Comparison of ENCODE assay signal across 8 cellular contexts in genomic region chr9:125407432-125407973, GRCh38.
DNase-seq lines count a peak whose midpoint lies in the region; ATAC-seq and TF ChIP-seq lines count a peak whose summit lies in the region.

No MANE protein-coding gene starts in this region.

- H3K27me3 Mint-ChIP-seq in endodermal cell (ENCODE audit: insufficient read depth) = peaks cover 22% of the 10 kb centered on the region
- no peaks in the 10 kb centered on the region for H3K27me3 Mint-ChIP-seq in osteocyte (ENCODE audit: unreplicated experiment)

- H3K9me2 ChIP-seq in Karpas-422 (replicated peaks; ENCODE audit: insufficient read depth, low read length) = no peaks in the 10 kb centered on the region

- POLR2A ChIA-PET in GM10248 (lab: Yijun Ruan, JAX) = interaction anchor here (1.1 kb wide), 1 partner anchor 166 kb away, joined by 3 read pairs; the partner anchor contains the start of gene HSPA5

- H3K4me3 ChIP-seq in Karpas-422 (ENCODE audit: low read length) (peak overlapping the region; percentile 45; the same call in 1 of the 2 replicates), endodermal cell (ENCODE audit: low read length) (peak overlapping the region; percentile 60)

- H3K27me3 ChIP-seq in Karpas-422 (ENCODE audit: low read length) (no peaks in the 10 kb centered on the region), endodermal cell (ENCODE audit: control insufficient read depth, insufficient read depth, low read length, poor library complexity, severe bottlenecking) (no peaks in the 10 kb centered on the region)

- CTCF ChIA-PET in GM10248 (lab: Yijun Ruan, JAX) = interaction anchor here (0.6 to 4.7 kb wide), 55 partner anchors 9 to 1151 kb away, joined by 3 to 45 read pairs (median 4); partner anchors contain the start of gene GAPVD1

- H3K36me3 Mint-ChIP-seq in endodermal cell (ENCODE audit: low read depth) = no peaks in the 10 kb centered on the region
- peaks cover 2% of the 10 kb centered on the region for H3K36me3 Mint-ChIP-seq in osteocyte (ENCODE audit: unreplicated experiment)

- no peak for ATAC-seq in HG03520 (IDR thresholded peaks at IDR 0.05; ENCODE audit: unreplicated experiment)

- TF ChIP-seq CTCF in GM10248 (IDR thresholded peaks at IDR 0.05; ENCODE audit: control extremely low read depth, extremely low read depth, low read depth, missing control alignments) (peak; percentile 1), endodermal cell (conservative IDR thresholded peaks at IDR 0.05) (no peak), osteocyte (IDR thresholded peaks at IDR 0.05) (no peak)

- no peaks in the 10 kb centered on the region for H3K9me3 Mint-ChIP-seq in endodermal cell
- no peaks in the 10 kb centered on the region for H3K9me3 Mint-ChIP-seq in osteocyte (ENCODE audit: unreplicated experiment)

- no peak overlapping the region for H3K27ac ChIP-seq in Karpas-422 (ENCODE audit: low read length)
- no peak overlapping the region for H3K27ac ChIP-seq in endodermal cell (ENCODE audit: low read depth, low read length)

- WGBS in endodermal cell (ENCODE audit: insufficient coverage in 1 of 2, insufficient read length in 1 of 2), 2 experiments = 59 to 66% methylated on average over 7 to 17 of the region's 17 CpGs

- peak overlapping the region; percentile 63 for H3K4me2 ChIP-seq in Karpas-422 (ENCODE audit: low read depth, low read length, poor library complexity, severe bottlenecking)

- no peak overlapping the region for H3K9ac ChIP-seq in Karpas-422 (ENCODE audit: low read length)
- no peak overlapping the region for H3K9ac ChIP-seq in endodermal cell (ENCODE audit: extremely low read depth, low read length, poor library complexity, severe bottlenecking)

- H3K36me3 ChIP-seq in Karpas-422 (ENCODE audit: insufficient read depth, low read length) (no peaks in the 10 kb centered on the region), endodermal cell (ENCODE audit: control insufficient read depth, insufficient read depth, low read length) (no peaks in the 10 kb centered on the region)

- H3K27ac Mint-ChIP-seq in endodermal cell (no peak overlapping the region), osteocyte (ENCODE audit: unreplicated experiment) (no peak overlapping the region)

- H3K9me3 ChIP-seq in Karpas-422 (ENCODE audit: low read length) = no peaks in the 10 kb centered on the region
- no peaks in the 10 kb centered on the region for H3K9me3 ChIP-seq in endodermal cell (ENCODE audit: control insufficient read depth, low read length)

- H3K4me1 Mint-ChIP-seq in endodermal cell (peaks cover 4% of the 10 kb centered on the region), osteocyte (ENCODE audit: unreplicated experiment) (peaks cover 6% of the 10 kb centered on the region)

- H3K4me1 ChIP-seq in Karpas-422 (ENCODE audit: low read length) = peaks cover 5% of the 10 kb centered on the region
- H3K4me1 ChIP-seq in endodermal cell (ENCODE audit: control insufficient read depth, insufficient read depth, low read length) = no peaks in the 10 kb centered on the region

- peak; percentile 50 for DNase-seq in GM10248 (ENCODE audit: extremely low spot score)
- DNase-seq in Karpas-422 = no peak
- DNase-seq in endodermal cell = no peak
- DNase-seq in osteocyte (ENCODE audit: extremely low spot score, unreplicated experiment) = no peak
- DNase-seq in stimulated activated CD4-positive, alpha-beta T cell treated with anti-CD3 and anti-CD28 coated beads, Interleukin-12 subunit alpha, Interleukin-12 subunit beta, amount 100 ng/mL, for 4 hours = no peak
- DNase-seq in SKM-1 treated with dmso at 0.1 percent for 144 hours (lab: John Stamatoyannopoulos, UW; ENCODE audit: unreplicated experiment) = no peak
- no peak for DNase-seq in effector CD4-positive, alpha-beta T cell

- H2AFZ ChIP-seq in Karpas-422 (ENCODE audit: low read length) = no peak overlapping the region

- H3K4me3 Mint-ChIP-seq in endodermal cell (peak overlapping the region; percentile 48), osteocyte (ENCODE audit: unreplicated experiment) (peak overlapping the region; percentile 67)

- H3K79me2 ChIP-seq in Karpas-422 (ENCODE audit: low read length) = no peaks in the 10 kb centered on the region

- H4K20me1 ChIP-seq in Karpas-422 (ENCODE audit: insufficient read depth, low read depth, low read length) = no peaks in the 10 kb centered on the region
